Comparison of ENCODE assay signal across 6 cellular contexts in genomic region chr22:23786261-23786710, GRCh38.
DNase-seq lines count a peak whose midpoint lies in the region; TF ChIP-seq lines count a peak whose summit lies in the region.

No MANE protein-coding gene starts in this region.

- H3K4me3 ChIP-seq in KMS-11 (IDR thresholded peaks at IDR 0.05; ENCODE audit: insufficient read depth, low read depth, low read length) (no peak overlapping the region), duodenal mucosa (ENCODE audit: low read depth in 1 of 2, low read length in 2 of 2) (peak overlapping the region; percentile 67 to 94), retinal pigment epithelial cell (ENCODE audit: low read length) (peak overlapping the region; percentile 41)

- peak overlapping the region; percentile 96 for H3K9ac ChIP-seq in KMS-11
- peak overlapping the region; percentile 71 to 77 for H3K9ac ChIP-seq in duodenal mucosa (ENCODE audit: low read depth in 1 of 2, low read length in 2 of 2)

- peak overlapping the region; percentile 98 for H3K4me2 ChIP-seq in KMS-11

- TF ChIP-seq CTCF in KMS-11 (conservative IDR thresholded peaks at IDR 0.05; ENCODE audit: low read depth, low read length): no peak
- TF ChIP-seq CTCF in retinal pigment epithelial cell (conservative IDR thresholded peaks at IDR 0.05; ENCODE audit: low read depth, low read length): no peak

- peaks cover 21% of the 10 kb centered on the region for H4K20me1 ChIP-seq in KMS-11 (ENCODE audit: insufficient read depth)

- peak overlapping the region; percentile 75 for H2AFZ ChIP-seq in KMS-11 (ENCODE audit: low read depth)

- peaks cover 50% of the 10 kb centered on the region for H3K4me1 ChIP-seq in KMS-11 (ENCODE audit: low read depth, poor library complexity, severe bottlenecking)
- peaks cover 29 to 33% of the 10 kb centered on the region in 2 donors for H3K4me1 ChIP-seq in duodenal mucosa (ENCODE audit: control insufficient read depth in 1 of 2, insufficient read depth in 2 of 2, low read length in 2 of 2)

- H3K27me3 ChIP-seq in KMS-11 (ENCODE audit: insufficient read depth, low read depth) (no peaks in the 10 kb centered on the region), duodenal mucosa (ENCODE audit: control insufficient read depth in 1 of 2, insufficient read depth in 2 of 2, low read length in 2 of 2) (no peaks in the 10 kb centered on the region)

- DNase-seq in retinal pigment epithelial cell (ENCODE audit: low read depth) (no peak), ecto neural progenitor cell (ENCODE audit: low spot score) (no peak), NCI-H510A (lab: John Stamatoyannopoulos, UW) (no peak), GOT3 (lab: John Stamatoyannopoulos, UW) (no peak)

- H3K27ac ChIP-seq in KMS-11 (peak overlapping the region; percentile 98), duodenal mucosa (ENCODE audit: low read depth, low read length) (peak overlapping the region; percentile 99)

- H3K36me3 ChIP-seq in KMS-11 (ENCODE audit: insufficient read depth) (no peaks in the 10 kb centered on the region), duodenal mucosa (ENCODE audit: control insufficient read depth in 1 of 2, insufficient read depth in 2 of 2, low read length in 2 of 2) (peaks cover 0 to 9% of the 10 kb centered on the region in 2 donors)

- H3K9me3 ChIP-seq in duodenal mucosa (ENCODE audit: control insufficient read depth in 1 of 2, low read length in 2 of 2): no peaks in the 10 kb centered on the region

- H3K79me2 ChIP-seq in KMS-11 (ENCODE audit: insufficient read depth, low read depth): peaks cover 41% of the 10 kb centered on the region
